1 cellular context compared by ENCODE assay signal in the genomic region with DNA sequence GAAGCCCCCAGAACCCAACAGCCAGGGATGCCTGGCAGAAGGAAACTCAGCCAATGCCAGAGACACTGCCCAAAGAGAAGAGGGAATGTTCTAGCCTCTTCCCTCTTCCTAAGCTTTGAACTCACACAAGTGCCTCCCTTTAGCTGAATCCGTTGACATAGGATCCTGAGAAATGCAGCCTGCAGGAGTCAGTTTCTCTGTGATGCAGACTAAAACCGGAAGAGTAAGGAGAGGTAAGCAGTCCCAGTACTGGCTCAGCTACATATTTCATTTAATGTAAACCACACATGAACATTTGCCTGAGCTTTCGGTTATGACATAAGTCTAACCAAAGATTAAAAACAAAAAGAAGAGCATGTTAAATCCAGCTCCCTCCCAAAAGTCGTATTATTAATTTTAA.
TF ChIP-seq lines count a peak whose summit lies in the region.

No MANE protein-coding gene starts in this region.

TF ChIP-seq in WTC11, 78 proteins besides CTCF, POLR2A, EP300 and RAD21 (continued from another document):
- TF ChIP-seq, protein P1, sequence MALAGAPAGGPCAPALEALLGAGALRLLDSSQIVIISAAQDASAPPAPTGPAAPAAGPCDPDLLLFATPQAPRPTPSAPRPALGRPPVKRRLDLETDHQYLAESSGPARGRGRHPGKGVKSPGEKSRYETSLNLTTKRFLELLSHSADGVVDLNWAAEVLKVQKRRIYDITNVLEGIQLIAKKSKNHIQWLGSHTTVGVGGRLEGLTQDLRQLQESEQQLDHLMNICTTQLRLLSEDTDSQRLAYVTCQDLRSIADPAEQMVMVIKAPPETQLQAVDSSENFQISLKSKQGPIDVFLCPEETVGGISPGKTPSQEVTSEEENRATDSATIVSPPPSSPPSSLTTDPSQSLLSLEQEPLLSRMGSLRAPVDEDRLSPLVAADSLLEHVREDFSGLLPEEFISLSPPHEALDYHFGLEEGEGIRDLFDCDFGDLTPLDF (CRISPR knock-in tag; IDR thresholded peaks at IDR 0.05): no peak
- no peak for TF ChIP-seq JAZF1 (CRISPR knock-in tag; IDR thresholded peaks at IDR 0.05)
- TF ChIP-seq, protein P2, sequence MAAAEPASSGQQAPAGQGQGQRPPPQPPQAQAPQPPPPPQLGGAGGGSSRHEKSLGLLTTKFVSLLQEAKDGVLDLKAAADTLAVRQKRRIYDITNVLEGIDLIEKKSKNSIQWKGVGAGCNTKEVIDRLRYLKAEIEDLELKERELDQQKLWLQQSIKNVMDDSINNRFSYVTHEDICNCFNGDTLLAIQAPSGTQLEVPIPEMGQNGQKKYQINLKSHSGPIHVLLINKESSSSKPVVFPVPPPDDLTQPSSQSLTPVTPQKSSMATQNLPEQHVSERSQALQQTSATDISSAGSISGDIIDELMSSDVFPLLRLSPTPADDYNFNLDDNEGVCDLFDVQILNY (CRISPR knock-in tag; IDR thresholded peaks at IDR 0.05): no peak
- TF ChIP-seq NFYB (CRISPR knock-in tag; conservative IDR thresholded peaks at IDR 0.05; ENCODE audit: low read depth): no peak
- no peak for TF ChIP-seq NR2C2 (CRISPR knock-in tag; IDR thresholded peaks at IDR 0.05)
- TF ChIP-seq, protein P3, sequence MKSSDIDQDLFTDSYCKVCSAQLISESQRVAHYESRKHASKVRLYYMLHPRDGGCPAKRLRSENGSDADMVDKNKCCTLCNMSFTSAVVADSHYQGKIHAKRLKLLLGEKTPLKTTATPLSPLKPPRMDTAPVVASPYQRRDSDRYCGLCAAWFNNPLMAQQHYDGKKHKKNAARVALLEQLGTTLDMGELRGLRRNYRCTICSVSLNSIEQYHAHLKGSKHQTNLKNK (CRISPR knock-in tag; IDR thresholded peaks at IDR 0.05): no peak
